ENCODE assay signal across 8 cellular contexts in the genomic region with DNA sequence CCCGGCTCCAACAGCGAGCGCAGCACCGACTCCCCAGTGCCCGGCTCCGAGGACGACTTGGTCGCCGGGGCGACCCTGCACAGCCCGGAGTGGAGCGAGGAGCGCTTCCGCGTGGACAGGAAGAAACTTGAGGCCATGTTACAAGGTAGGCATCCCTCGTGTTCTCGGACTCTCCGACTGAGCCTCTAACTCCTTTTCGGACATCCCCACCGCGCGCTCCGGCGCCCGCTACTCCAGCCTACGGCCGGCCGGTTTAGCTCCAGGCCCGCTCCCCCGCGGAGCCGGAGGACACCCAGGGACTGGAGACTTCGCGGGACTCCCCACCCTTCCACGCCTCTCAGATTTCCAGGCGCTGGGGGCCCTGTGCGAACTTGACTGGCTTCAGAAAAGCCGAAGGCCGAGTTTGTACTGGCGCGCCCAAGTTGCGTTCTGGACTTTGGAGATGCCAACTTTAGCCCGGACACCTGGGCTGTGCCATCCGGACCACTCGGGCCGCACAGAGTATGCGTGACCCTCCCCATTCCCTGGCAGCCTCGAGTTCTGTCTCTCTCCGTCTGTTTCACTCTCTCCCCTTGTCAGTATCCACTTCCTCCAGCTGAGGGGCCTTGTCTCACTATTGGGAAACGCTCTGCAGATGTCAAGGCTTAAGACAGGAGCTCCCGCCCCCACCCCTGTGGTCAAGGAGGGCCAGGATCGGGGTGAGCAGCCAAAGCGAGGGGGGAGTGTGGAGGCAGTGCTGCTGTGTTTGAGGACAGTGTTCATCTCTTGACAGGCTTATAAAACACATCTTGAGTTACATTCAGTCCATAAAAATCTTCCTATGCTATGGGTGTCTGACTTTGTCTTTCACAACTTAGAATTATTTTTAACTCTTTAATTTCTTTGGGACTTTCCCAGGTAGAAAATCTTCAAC. TPM values are rescaled to one million over a fixed set of nuclear protein-coding genes. Genes with fewer than 3 reads are reported as not detected.
A peak's percentile ranks its signal among the peaks of the same experiment; 100 is the strongest.
DNase-seq lines count a peak whose midpoint lies in the region; ATAC-seq and TF ChIP-seq lines count a peak whose summit lies in the region.

No MANE protein-coding gene starts in this region.

- peak overlapping the region; percentile 75 for H3K4me3 Mint-ChIP-seq in memory B cell

- DNase-seq in BJ (ENCODE audit: low read depth) (peak; percentile 49), H7 (peak; percentile 64), SKM-1 treated with dmso at 0.1 percent for 144 hours (lab: John Stamatoyannopoulos, UW; ENCODE audit: unreplicated experiment) (peak; percentile 60), epidermal melanocyte (ENCODE audit: insufficient read length, low spot score) (peak; percentile 26), memory B cell (ENCODE audit: low spot score in 2 of 2) (peak in 1 of 2 donors; percentile 10), thoracic aorta (ENCODE audit: low spot score) (no peak), NK-92 (lab: John Stamatoyannopoulos, UW; ENCODE audit: unreplicated experiment) (no peak)

- H3K4me3 ChIP-seq in BJ (ENCODE audit: low read depth, low read length) (peak overlapping the region; percentile 95), H7 (ENCODE audit: insufficient read depth, low read depth, low read length) (peak overlapping the region; percentile 76), thoracic aorta (peak overlapping the region; percentile 86)

- H3K9me3 ChIP-seq in thoracic aorta = no peaks in the 10 kb centered on the region

- no peaks in the 10 kb centered on the region for H3K27me3 ChIP-seq in BJ (ENCODE audit: control insufficient read depth, insufficient read depth, low read length)
- peaks cover 30% of the 10 kb centered on the region for H3K27me3 ChIP-seq in H7 (ENCODE audit: control insufficient read depth, insufficient read depth, low read length)
- no peaks in the 10 kb centered on the region for H3K27me3 ChIP-seq in thoracic aorta (replicated peaks; ENCODE audit: insufficient read depth)

- H3K36me3 Mint-ChIP-seq in memory B cell = peaks cover 2% of the 10 kb centered on the region

- no peak for TF ChIP-seq CTCF in BJ (IDR thresholded peaks at IDR 0.05; ENCODE audit: insufficient read depth, low read depth, low read length)
- TF ChIP-seq CTCF in thoracic aorta (IDR thresholded peaks at IDR 0.05) = no peak

- H3K36me3 ChIP-seq in BJ (ENCODE audit: control insufficient read depth, insufficient read depth, low read length) (no peaks in the 10 kb centered on the region), H7 (replicated peaks; ENCODE audit: control insufficient read depth, insufficient read depth, low read length) (no peaks in the 10 kb centered on the region), thoracic aorta (no peaks in the 10 kb centered on the region)

- no peaks in the 10 kb centered on the region for H3K9me3 Mint-ChIP-seq in memory B cell

- H3K27ac Mint-ChIP-seq in memory B cell = no peak overlapping the region

- ATAC-seq in memory B cell (ENCODE audit: low read depth) (peak; percentile 26), thoracic aorta (ENCODE audit: insufficient number of reproducible peaks, low FRiP score, low read depth) (no peak), GM18907 (IDR thresholded peaks at IDR 0.05; ENCODE audit: unreplicated experiment) (no peak)

- POLR2A ChIA-PET in BJ (lab: Charles Lee) = interaction anchor here (1.0 kb wide), 2 partner anchors 75 to 128 kb away, joined by 5 to 9 read pairs; no protein-coding TSS in a partner anchor

- peaks cover 2 to 13% of the 10 kb centered on the region in 2 donors for H3K4me1 ChIP-seq in thoracic aorta (ENCODE audit: control insufficient read depth in 1 of 2, low read depth in 2 of 2)

- CTCF ChIA-PET in BJ (lab: Yijun Ruan, JAX) = interaction anchor here (0.8 to 1.5 kb wide), 5 partner anchors 18 to 438 kb away, joined by 3 to 5 read pairs (median 3); no protein-coding TSS in a partner anchor

- peaks cover 7% of the 10 kb centered on the region for H3K4me1 Mint-ChIP-seq in memory B cell

- peak overlapping the region; percentile 64 to 70 for H3K27ac ChIP-seq in thoracic aorta

- H3K27me3 Mint-ChIP-seq in memory B cell = peaks cover 11% of the 10 kb centered on the region

RNA-seq across cellular contexts. Expression of gene BICC1, which starts 0.8 kb away (rescaled TPM):
- polyA plus RNA-seq in BJ (2011; rRNA removed) = 27.0 and 32.1 TPM in 2 replicates
- polyA minus RNA-seq in BJ (2011; rRNA and poly(A)+ RNA removed) = 123 and 138 TPM in 2 replicates
- total RNA-seq in H7 (2014; rRNA removed; shearing (Covaris generic)) = 0.33 and 0.38 TPM in 2 replicates
- total RNA-seq in thoracic aorta = 10 to 100 TPM; 20.4 to 28.1 TPM

Comparison
In these comparisons a context has a peak if more than half of its experiments do, and no peak if none do; other contexts are left out.
1. DNase-seq: peak in BJ (single experiment), H7 (single experiment), SKM-1 treated with dmso at 0.1 percent for 144 hours (single experiment) and epidermal melanocyte (single experiment); none in thoracic aorta (single experiment) and NK-92 (single experiment).
2. RNA of gene BICC1, which starts 0.8 kb away (total RNA-seq): 20.4 to 28.1 TPM in thoracic aorta; 0.33 to 0.38 TPM in H7; every median in the first group is over 10 times any median in the second.
3. Peak in every context shown above with its lines, with median percentiles within 50 percentile points of each other: H3K4me3 ChIP-seq.